In genomic region chr12:111195316-111195715, GRCh38 we compare ENCODE assay signal across 28 cellular contexts.
"Had no signal": no experiment of that assay in that cellular context is flagged by ENCODE, and none has a peak within 500 bp of the region (broad histone marks: within the 10 kb centered on the region; RNA-seq: fewer than 3 reads in every experiment).

No MANE protein-coding gene starts in this region.

- H3K4me3 Mint-ChIP-seq: dendritic cell treated with granulocyte-macrophage colony-stimulating factor and Interleukin-4, amounts not matched to agents 40 ng/mL and 50 ng/mL, for 4 days; effector memory CD8-positive, alpha-beta T cell; endodermal cell; mesothelial cell of epicardium; naive B cell had no signal

- FAIRE-seq: colon, endometrium, islet of Langerhans, keratinocyte had no signal

- H3K4me1 Mint-ChIP-seq: endodermal cell, naive B cell had no signal

- H3K27ac Mint-ChIP-seq: dendritic cell treated with granulocyte-macrophage colony-stimulating factor and Interleukin-4, amounts not matched to agents 40 ng/mL and 50 ng/mL, for 4 days; effector memory CD8-positive, alpha-beta T cell; endodermal cell; mesothelial cell of epicardium; naive B cell had no signal

- H3K4me1 ChIP-seq: esophagus squamous epithelium, gastrocnemius medialis, heart right ventricle, left lung, lower lobe of right lung had no signal

- H3K27ac ChIP-seq: coronary artery, epithelial cell of prostate, esophagus squamous epithelium, gastrocnemius medialis, heart right ventricle, left lung, lower lobe of right lung had no signal

- H3K9me3 ChIP-seq: esophagus squamous epithelium, gastrocnemius medialis, heart right ventricle, left lung, lower lobe of right lung, mucosa of descending colon had no signal

- H3K4me3 ChIP-seq: coronary artery, esophagus squamous epithelium, gastrocnemius medialis, heart right ventricle, left lung, lower lobe of right lung, mucosa of descending colon had no signal

- H3K9me3 Mint-ChIP-seq: dendritic cell treated with granulocyte-macrophage colony-stimulating factor and Interleukin-4, amounts not matched to agents 40 ng/mL and 50 ng/mL, for 4 days; effector memory CD8-positive, alpha-beta T cell; endodermal cell had no signal

- H3K36me3 ChIP-seq: esophagus squamous epithelium, gastrocnemius medialis, heart right ventricle, left lung, lower lobe of right lung had no signal

- DNase-seq: effector CD8-positive, alpha-beta T cell; effector memory CD8-positive, alpha-beta T cell; endodermal cell; erythroblast; esophagus squamous epithelium; foreskin fibroblast; foreskin melanocyte; gastrocnemius medialis; glutamatergic neuron; head of caudate nucleus; heart right ventricle; hippocampal formation; left cardiac atrium; left lung; left ventricle myocardium superior; lower lobe of right lung; mesenchymal stem cell; mucosa of descending colon; naive B cell had no signal

- H3K36me3 Mint-ChIP-seq: naive B cell had no signal

- ATAC-seq: effector memory CD8-positive, alpha-beta T cell; esophagus mucosa; gastrocnemius medialis; heart right ventricle; left cardiac atrium; left lung; left ventricle myocardium superior; lower lobe of right lung; mucosa of descending colon had no signal
